In the genomic region with DNA sequence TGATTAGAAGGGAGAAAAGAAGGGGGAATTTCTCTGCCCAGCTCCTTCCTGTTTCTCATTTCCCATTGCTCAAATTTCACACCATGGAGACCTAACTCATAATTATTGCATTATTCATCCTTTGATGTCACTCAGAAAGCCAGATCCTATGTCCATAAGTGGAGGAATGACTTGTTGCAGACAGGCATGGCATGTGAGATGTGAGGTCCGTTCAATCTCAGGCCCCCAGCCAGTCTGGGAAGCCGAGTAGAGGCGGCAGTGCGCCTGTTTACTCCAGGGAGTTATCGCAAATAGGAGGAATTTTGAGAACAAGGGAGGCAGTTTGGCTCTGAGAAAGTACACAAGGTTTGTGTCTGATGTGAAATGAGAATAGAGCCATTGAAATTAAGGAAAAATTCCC, we compare ENCODE assay signal across 20 cellular contexts. TPM values are rescaled to one million over a fixed set of nuclear protein-coding genes. Genes with fewer than 3 reads are reported as not detected.
DNase-seq lines count a peak whose midpoint lies in the region; ATAC-seq and TF ChIP-seq lines count a peak whose summit lies in the region.
"Had no signal": no experiment of that assay in that cellular context is flagged by ENCODE, and none has a peak within 500 bp of the region (broad histone marks: within the 10 kb centered on the region; RNA-seq: fewer than 3 reads in every experiment).

No MANE protein-coding gene starts in this region.

- DNase-seq in EL, result peak; percentile 57
- DNase-seq in SW480 (ENCODE audit: low spot score), result peak; percentile 2
- peak; percentile 65 for DNase-seq in fibroblast of pulmonary artery (ENCODE audit: low read depth)
- DNase-seq in sciatic nerve (ENCODE audit: low spot score), result no peak
- DNase-seq in activated effector memory CD4-positive, alpha-beta T cell treated with anti-CD3 and anti-CD28 coated beads, Interleukin-2, amount 50 U/mL, for 16 hours, result no peak
- DNase-seq in HCEC 1CT, result no peak
- no peak for DNase-seq in NCI-H748 (lab: John Stamatoyannopoulos, UW; ENCODE audit: unreplicated experiment)
- DNase-seq in mucosa of descending colon, result no peak
- DNase-seq: activated CD4-positive, alpha-beta T cell treated with anti-CD3 and anti-CD28 coated beads, Interleukin-2, amount 10 ng/mL, durations not matched to agents 7 days and 5 days; activated T-cell treated with anti-CD3 and anti-CD28 coated beads for 4 hours; Calu3; central memory CD4-positive, alpha-beta T cell; effector memory CD4-positive, alpha-beta T cell; NCI-H146; NCI-H510A; stimulated activated CD4-positive, alpha-beta T cell treated with anti-CD3 and anti-CD28 coated beads, Interleukin-12 subunit alpha, Interleukin-12 subunit beta, amount 100 ng/mL, for 4 hours; stimulated activated naive CD4-positive, alpha-beta T cell treated with Interleukin-2 at 50 U/mL for 16 hours had no signal

- TF ChIP-seq CTCF in fibroblast of pulmonary artery (IDR thresholded peaks at IDR 0.05; ENCODE audit: low read length, missing control alignments) (no peak), mucosa of descending colon (IDR thresholded peaks at IDR 0.05) (no peak)

- no peaks in the 10 kb centered on the region for H3K36me3 ChIP-seq in mucosa of descending colon (ENCODE audit: low read depth)
- H3K36me3 ChIP-seq: heart right ventricle had no signal

- ATAC-seq in sciatic nerve (peak; percentile 88), mucosa of descending colon (no peak)
- ATAC-seq: activated naive CD4-positive, alpha-beta T cell treated with anti-CD3 and anti-CD28 coated beads, Interleukin-2, amount 50 U/mL, for 72 hours had no signal

- no peaks in the 10 kb centered on the region for H3K9me3 ChIP-seq in mucosa of descending colon

- H3K4me3 ChIP-seq in fibroblast of pulmonary artery (replicated peaks; ENCODE audit: low read depth, low read length), result no peak overlapping the region
- H3K4me3 ChIP-seq in mucosa of descending colon, result no peak overlapping the region
- H3K4me3 ChIP-seq: heart right ventricle, SK-N-MC had no signal

- H3K4me1 ChIP-seq in mucosa of descending colon (ENCODE audit: low read depth), result no peaks in the 10 kb centered on the region
- H3K4me1 ChIP-seq: heart right ventricle had no signal

- intact Hi-C loops in sciatic nerve (cut with DNase I) (no loop called here), mucosa of descending colon (cut with DNase I, micrococcal nuclease) (no loop called here)

RNA-seq across cellular contexts. Expression of a gene that starts 26.9 kb away (rescaled TPM):
- total RNA-seq in sciatic nerve (37.3 TPM), mucosa of descending colon (10 to 100 TPM; 22.0 to 30.9 (median 22.3) TPM)

Comparison
In these comparisons a context has a peak if more than half of its experiments do, and no peak if none do; other contexts are left out.
1. DNase-seq: peak in EL (single experiment), SW480 (single experiment) and fibroblast of pulmonary artery (single experiment); none in sciatic nerve (single experiment), activated effector memory CD4-positive, alpha-beta T cell treated with anti-CD3 and anti-CD28 coated beads, Interleukin-2, amount 50 U/mL, for 16 hours (single experiment), HCEC 1CT (single experiment), NCI-H748 (single experiment) and mucosa of descending colon (0 of 3).